ENCODE assay signal across 17 cellular contexts in the genomic region with DNA sequence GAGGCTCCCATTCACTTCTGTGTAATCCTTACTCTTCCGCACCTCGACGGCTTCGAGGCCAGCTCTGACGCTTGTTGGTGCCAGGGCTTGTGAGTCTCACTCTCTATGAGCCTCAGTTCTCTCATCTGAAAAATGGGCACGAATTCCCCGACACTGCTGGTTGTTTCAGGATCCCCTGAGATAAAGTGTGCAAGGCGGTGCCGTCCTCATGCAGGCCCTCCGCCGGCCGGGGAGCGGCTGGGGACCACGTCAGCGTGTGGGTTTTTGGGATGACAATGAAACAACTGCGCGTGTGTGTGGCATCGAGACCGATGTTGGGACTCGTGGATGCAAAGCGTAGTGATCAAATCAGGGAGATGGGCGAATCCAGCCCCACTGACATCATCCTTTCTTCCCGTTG.
DNase-seq lines count a peak whose midpoint lies in the region; ATAC-seq, FAIRE-seq and TF ChIP-seq lines count a peak whose summit lies in the region.
"Had no signal": no experiment of that assay in that cellular context is flagged by ENCODE, and none has a peak within 500 bp of the region (broad histone marks: within the 10 kb centered on the region; RNA-seq: fewer than 3 reads in every experiment).

No MANE protein-coding gene starts in this region.

- no peaks in the 10 kb centered on the region; the same call in 1 of the 2 replicates for H4K20me1 ChIP-seq in K562 (replicated peaks; ENCODE audit: control insufficient read depth, insufficient read depth, low read length)

- H3K4me2 ChIP-seq in K562 (ENCODE audit: insufficient read depth, low read length): no peak overlapping the region

- intact Hi-C loops in K562 (cut with micrococcal nuclease) (no loop called here), mucosa of descending colon (cut with DNase I, micrococcal nuclease) (no loop called here)

- CTCF ChIA-PET in K562 (lab: Yijun Ruan, JAX; ENCODE audit: low intra/inter-chr PET ratio): interaction anchor here (0.6 kb wide), 1 partner anchor 689 kb away, joined by 3 read pairs; no protein-coding TSS in a partner anchor

- POLR2A ChIA-PET in K562 (lab: Yijun Ruan, JAX): interaction anchor here (0.8 kb wide), 1 partner anchor 11 kb away, joined by 3 read pairs; no protein-coding TSS in a partner anchor

- no peak overlapping the region for H3K27ac ChIP-seq in K562 (ENCODE audit: extremely low read depth, low read depth, low read length)
- H3K27ac ChIP-seq: breast epithelium, dorsolateral prefrontal cortex, esophagus muscularis mucosa had no signal

- no peak for ATAC-seq in stimulated activated naive CD8-positive, alpha-beta T cell treated with anti-CD3 and anti-CD28 coated beads, Interleukin-15, Interleukin-2, amounts not matched to agents 100 U/mL and 50 U/mL, for 24 hours
- ATAC-seq in K562: no peak
- ATAC-seq in mucosa of descending colon: no peak
- no peak for ATAC-seq in GM19035 (IDR thresholded peaks at IDR 0.05; ENCODE audit: unreplicated experiment)

- H3K9ac ChIP-seq in K562 (ENCODE audit: insufficient read depth in 1 of 2, low read depth in 2 of 2, low read length in 2 of 2): no peak overlapping the region

- TF ChIP-seq POLR2A in K562 (conservative IDR thresholded peaks at IDR 0.05): no peak

- H3K9me3 Mint-ChIP-seq in stimulated activated naive CD8-positive, alpha-beta T cell treated with anti-CD3 and anti-CD28 coated beads, Interleukin-15, Interleukin-2, amounts not matched to agents 100 ng/mL and 50 ng/mL, for 24 hours: no peaks in the 10 kb centered on the region
- H3K9me3 Mint-ChIP-seq: activated naive CD4-positive, alpha-beta T cell treated with anti-CD3 and anti-CD28 coated beads for 36 hours had no signal

- no peak for DNase-seq in stimulated activated naive CD8-positive, alpha-beta T cell treated with anti-CD3 and anti-CD28 coated beads, Interleukin-15, Interleukin-2, amounts not matched to agents 100 U/mL and 50 U/mL, for 24 hours
- no peak for DNase-seq in K562 (ENCODE audit: extremely low read depth in 1 of 4, low spot score in 3 of 4)
- peak in 2 of 3 donors; percentile 16 to 22 for DNase-seq in mucosa of descending colon
- DNase-seq in central memory CD4-positive, alpha-beta T cell: no peak
- DNase-seq in middle frontal gyrus (ENCODE audit: extremely low spot score, low spot score): no peak
- no peak for DNase-seq in A172 (ENCODE audit: low spot score)
- DNase-seq: activated CD4-positive, CD25-positive, alpha-beta regulatory T cell; activated naive CD4-positive, alpha-beta T cell treated with anti-CD3 and anti-CD28 coated beads for 36 hours; dorsolateral prefrontal cortex; NCI-H1436; NCI-H226; stimulated activated CD4-positive, alpha-beta T cell treated with anti-CD3 and anti-CD28 coated beads, Interleukin-2, amount 100 ng/mL, for 48 hours had no signal

- peaks cover 12% of the 10 kb centered on the region for H3K27me3 Mint-ChIP-seq in stimulated activated naive CD8-positive, alpha-beta T cell treated with anti-CD3 and anti-CD28 coated beads, Interleukin-15, Interleukin-2, amounts not matched to agents 100 ng/mL and 50 ng/mL, for 24 hours

- in situ Hi-C loops in K562 (cut with MboI): no loop called here

- peaks cover 59% of the 10 kb centered on the region for H3K4me1 Mint-ChIP-seq in stimulated activated naive CD8-positive, alpha-beta T cell treated with anti-CD3 and anti-CD28 coated beads, Interleukin-15, Interleukin-2, amounts not matched to agents 100 ng/mL and 50 ng/mL, for 24 hours (ENCODE audit: low read depth)

- no peak overlapping the region for H2AFZ ChIP-seq in K562 (ENCODE audit: low read depth, low read length)

- peaks cover 2% of the 10 kb centered on the region for H3K9me1 ChIP-seq in K562 (ENCODE audit: control insufficient read depth, insufficient read depth, low read length)

- H3K4me3 ChIP-seq in K562 (no peak overlapping the region), mucosa of descending colon (no peak overlapping the region)

- no peaks in the 10 kb centered on the region for H3K36me3 Mint-ChIP-seq in stimulated activated naive CD8-positive, alpha-beta T cell treated with anti-CD3 and anti-CD28 coated beads, Interleukin-15, Interleukin-2, amounts not matched to agents 100 ng/mL and 50 ng/mL, for 24 hours (ENCODE audit: low read depth)

- no TSS peak for BruUV-seq in K562 (replicated peaks; lab: Mats Ljungman, UMichigan)

- peak overlapping the region; percentile 35 for H3K4me3 Mint-ChIP-seq in stimulated activated naive CD8-positive, alpha-beta T cell treated with anti-CD3 and anti-CD28 coated beads, Interleukin-15, Interleukin-2, amounts not matched to agents 100 ng/mL and 50 ng/mL, for 24 hours

- H3K4me1 ChIP-seq in K562 (replicated peaks in 1 of 2; ENCODE audit: control insufficient read depth in 2 of 2, insufficient read depth in 2 of 2, low read length in 2 of 2): peaks cover 10 to 32% of the 10 kb centered on the region in 2 experiments; a peak in 4 of 5 replicates
- H3K4me1 ChIP-seq in mucosa of descending colon (ENCODE audit: low read depth): peaks cover 22% of the 10 kb centered on the region

- no peak overlapping the region for H3K27ac Mint-ChIP-seq in stimulated activated naive CD8-positive, alpha-beta T cell treated with anti-CD3 and anti-CD28 coated beads, Interleukin-15, Interleukin-2, amounts not matched to agents 100 ng/mL and 50 ng/mL, for 24 hours
- H3K27ac Mint-ChIP-seq: activated naive CD4-positive, alpha-beta T cell treated with anti-CD3 and anti-CD28 coated beads for 36 hours had no signal

- FAIRE-seq in K562 (lab: Jason Lieb, UNC): no peak
- FAIRE-seq: GM12892 had no signal

- TF ChIP-seq CTCF in K562 (IDR thresholded peaks at IDR 0.05 in 2 of 3, conservative IDR thresholded peaks at IDR 0.05 in 1 of 3; ENCODE audit: insufficient read depth in 2 of 3, low read depth in 1 of 3, low read length in 3 of 3): no peak
- no peak for TF ChIP-seq CTCF in mucosa of descending colon (IDR thresholded peaks at IDR 0.05)

- no peak for TF ChIP-seq RAD21 in K562 (CRISPR knock-in tag; conservative IDR thresholded peaks at IDR 0.05 in 1 of 2, IDR thresholded peaks at IDR 0.05 in 1 of 2)

- 30% methylated on average over 23 of the region's 23 CpGs for WGBS in K562 (ENCODE audit: insufficient coverage, low coverage, missing lambda C conversion rate)

- peaks cover 45 to 83% of the 10 kb centered on the region in 2 experiments for H3K27me3 ChIP-seq in K562 (ENCODE audit: control insufficient read depth in 2 of 2, insufficient read depth in 2 of 2, low read length in 2 of 2)

- no peak for TF ChIP-seq EP300 in K562 (IDR thresholded peaks at IDR 0.05; ENCODE audit: low read length)

- no peaks in the 10 kb centered on the region for H3K79me2 ChIP-seq in K562 (ENCODE audit: control insufficient read depth, insufficient read depth, low read length)

- H3K36me3 ChIP-seq in K562 (ENCODE audit: control insufficient read depth, insufficient read depth, low read length): no peaks in the 10 kb centered on the region
- no peaks in the 10 kb centered on the region for H3K36me3 ChIP-seq in mucosa of descending colon (ENCODE audit: low read depth)
- H3K36me3 ChIP-seq: breast epithelium, esophagus muscularis mucosa had no signal

- H3K9me3 ChIP-seq in K562 (replicated peaks; ENCODE audit: control insufficient read depth, insufficient read depth, low read depth, low read length) (no peaks in the 10 kb centered on the region), mucosa of descending colon (no peaks in the 10 kb centered on the region)
- H3K9me3 ChIP-seq: breast epithelium, esophagus muscularis mucosa had no signal

TF ChIP-seq in K562, 482 proteins besides CTCF, POLR2A, EP300 and RAD21:
- TF ChIP-seq RBM25 (IDR thresholded peaks at IDR 0.05; ENCODE audit: low read depth, low read length, severe bottlenecking) (peak; percentile 40), ZNF3 (CRISPR knock-in tag; IDR thresholded peaks at IDR 0.05) (no peak)

Comparison
In these comparisons a context has a peak if more than half of its experiments do, and no peak if none do; other contexts are left out.
1. DNase-seq: peak in mucosa of descending colon (2 of 3); none in stimulated activated naive CD8-positive, alpha-beta T cell treated with anti-CD3 and anti-CD28 coated beads, Interleukin-15, Interleukin-2, amounts not matched to agents 100 U/mL and 50 U/mL, for 24 hours (single experiment), K562 (0 of 4), central memory CD4-positive, alpha-beta T cell (single experiment), middle frontal gyrus (single experiment) and A172 (single experiment).